ENCODE assay signal across 31 cellular contexts in genomic region chr11:34194576-34195335, GRCh38.
DNase-seq lines count a peak whose midpoint lies in the region; FAIRE-seq and TF ChIP-seq lines count a peak whose summit lies in the region.
"Had no signal": no experiment of that assay in that cellular context is flagged by ENCODE, and none has a peak within 500 bp of the region (broad histone marks: within the 10 kb centered on the region; RNA-seq: fewer than 3 reads in every experiment).

No MANE protein-coding gene starts in this region.

- H3K79me2 ChIP-seq in H9 (ENCODE audit: insufficient read depth, low read length) (no peaks in the 10 kb centered on the region), astrocyte (ENCODE audit: insufficient read depth, low read length) (no peaks in the 10 kb centered on the region), GM23248 (ENCODE audit: insufficient read depth) (no peaks in the 10 kb centered on the region)

- no peak overlapping the region for H3K56ac ChIP-seq in H9 (ENCODE audit: insufficient read length, low read depth, low read length)

- H4K8ac ChIP-seq in H9 (replicated peaks; ENCODE audit: insufficient read length, low read depth, low read length) = no peak overlapping the region

- no peaks in the 10 kb centered on the region for H3K9me3 Mint-ChIP-seq in H9
- peaks cover 3% of the 10 kb centered on the region for H3K9me3 Mint-ChIP-seq in astrocyte (ENCODE audit: unreplicated experiment)
- H3K9me3 Mint-ChIP-seq: activated T-cell treated with anti-CD3 and anti-CD28 coated beads, Interleukin-2, amount 50 U/mL, for 4 hours; effector memory CD8-positive, alpha-beta T cell; memory B cell had no signal

- no peak overlapping the region for H2BK5ac ChIP-seq in H9 (ENCODE audit: insufficient read length, low read length)

- H3K14ac ChIP-seq in H9 (ENCODE audit: insufficient read depth, low read length) = no peak overlapping the region

- H3K18ac ChIP-seq in H9 (ENCODE audit: insufficient read length, low read depth, low read length) = no peak overlapping the region

- peaks cover 27% of the 10 kb centered on the region for H3F3A ChIP-seq in GM23248 (ENCODE audit: insufficient read depth)

- no peak overlapping the region for H3K23ac ChIP-seq in H9 (ENCODE audit: insufficient read length, low read depth, low read length)

- WGBS in H9 (ENCODE audit: extremely low coverage, insufficient read length, low lambda C conversion rate) = no CpG with 5 or more reads among the region's 13 CpGs
- WGBS in GM23248 (ENCODE audit: low coverage in 1 of 2, low lambda C conversion rate in 2 of 2, missing lambda C conversion rate in 2 of 2), 2 experiments = 80 to 82% methylated on average over 12 of the region's 13 CpGs

- H3K4me3 Mint-ChIP-seq in H9 (no peak overlapping the region), astrocyte (ENCODE audit: unreplicated experiment) (peak overlapping the region; percentile 20)
- H3K4me3 Mint-ChIP-seq: activated CD4-positive, alpha-beta T cell treated with anti-CD3 and anti-CD28 coated beads for 36 hours; activated T-cell treated with anti-CD3 and anti-CD28 coated beads, Interleukin-2, amount 50 U/mL, for 4 hours; effector memory CD8-positive, alpha-beta T cell; memory B cell had no signal

- DNase-seq in AG04450 (ENCODE audit: low read depth, low spot score) (no peak), H9 (peak; percentile 57), astrocyte (ENCODE audit: low read depth) (no peak), myocyte (ENCODE audit: low read depth) (peak; percentile 36), inferior parietal cortex (ENCODE audit: extremely low spot score) (no peak), NCI-H128 (lab: John Stamatoyannopoulos, UW; ENCODE audit: unreplicated experiment) (no peak), GM23248 (no peak), epidermal melanocyte (ENCODE audit: insufficient read length, low spot score) (no peak)
- DNase-seq: activated CD4-positive, alpha-beta T cell treated with anti-CD3 and anti-CD28 coated beads for 36 hours; activated CD8-positive, alpha-beta memory T cell treated with anti-CD3 and anti-CD28 coated beads for 24 hours; activated naive CD4-positive, alpha-beta T cell; activated T-cell treated with anti-CD3 and anti-CD28 coated beads, Interleukin-2, amount 50 U/mL, for 4 hours; adrenal gland; colonic mucosa; effector memory CD8-positive, alpha-beta T cell; foreskin melanocyte; MM.1S; NCI-H1417 treated with DMSO at 0.1 percent for 48 hours; NCI-H82; psoas muscle; stimulated activated naive CD4-positive, alpha-beta T cell treated with Interleukin-2 at 50 U/mL for 16 hours; T-helper 2 cell; testis had no signal

- no peaks in the 10 kb centered on the region for H4K20me1 ChIP-seq in H9 (ENCODE audit: control insufficient read depth, insufficient read depth, insufficient read length)
- peaks cover 12% of the 10 kb centered on the region for H4K20me1 ChIP-seq in astrocyte (ENCODE audit: insufficient read depth, low read length)
- H4K20me1 ChIP-seq in GM23248 (ENCODE audit: insufficient read depth) = no peaks in the 10 kb centered on the region

- CTCF ChIA-PET in AG04450 (lab: Charles Lee) = no interaction called here

- no peak overlapping the region for H3T11ph ChIP-seq in H9 (ENCODE audit: low read length)

- H3K4me2 ChIP-seq in H9 (ENCODE audit: insufficient read depth, insufficient read length, low read length) = no peak overlapping the region
- H3K4me2 ChIP-seq in astrocyte (ENCODE audit: low read length) = no peak overlapping the region
- H3K4me2 ChIP-seq in GM23248 (ENCODE audit: unreplicated experiment) = no peak overlapping the region
- H3K4me2 ChIP-seq: BLaER1 treated with 17β-estradiol and CSF1 and Interleukin-3, amounts not matched to agents 10 nM and 100 nM had no signal

- TF ChIP-seq CTCF in AG04450 (IDR thresholded peaks at IDR 0.05; ENCODE audit: low read depth, low read length) (peak; percentile 5; the same call in 1 of the 2 replicates), H9 (conservative IDR thresholded peaks at IDR 0.05) (peak; percentile 40; the same call in 2 of the 3 replicates), astrocyte (IDR thresholded peaks at IDR 0.05; ENCODE audit: insufficient read depth, low read depth, low read length) (no peak)

- H3K36me3 Mint-ChIP-seq in H9 (ENCODE audit: insufficient read depth in 1 of 3, low read depth in 3 of 3) (peaks cover 0 to 3% (median 0%) of the 10 kb centered on the region in 3 experiments; a peak in 1 of 7 replicates), astrocyte (ENCODE audit: low read depth, unreplicated experiment) (peaks cover 14% of the 10 kb centered on the region)
- H3K36me3 Mint-ChIP-seq: memory B cell had no signal

- POLR2A ChIA-PET in AG04450 (lab: Yijun Ruan, JAX) = no interaction called here

- no peak overlapping the region for H3K4me3 ChIP-seq in AG04450 (ENCODE audit: low read depth, low read length)
- no peak overlapping the region for H3K4me3 ChIP-seq in astrocyte (ENCODE audit: insufficient read depth, low read depth, low read length)
- no peak overlapping the region for H3K4me3 ChIP-seq in GM23248
- H3K4me3 ChIP-seq: adrenal gland; BLaER1 treated with 17β-estradiol and CSF1 and Interleukin-3, amounts not matched to agents 10 nM and 100 nM; colonic mucosa; esophagus muscularis mucosa; K562; psoas muscle; SK-N-MC; testis had no signal

- no peak overlapping the region for H3K9ac ChIP-seq in H9 (ENCODE audit: extremely low read depth, insufficient read length, low read length)
- H3K9ac ChIP-seq in astrocyte (ENCODE audit: low read length) = no peak overlapping the region
- H3K9ac ChIP-seq in GM23248 = no peak overlapping the region
- H3K9ac ChIP-seq: BLaER1 treated with 17β-estradiol and CSF1 and Interleukin-3, amounts not matched to agents 10 nM and 100 nM had no signal

- in situ Hi-C loops in GM23248 (cut with MboI) = no loop called here

- no peak overlapping the region for H2AK5ac ChIP-seq in H9 (ENCODE audit: insufficient read length, low read length)

- no peak overlapping the region for H2BK120ac ChIP-seq in H9 (ENCODE audit: low read depth, low read length, poor library complexity, severe bottlenecking)

- no peak overlapping the region for H2BK12ac ChIP-seq in H9 (ENCODE audit: insufficient read length, low read depth, low read length)

- H2BK20ac ChIP-seq in H9 (ENCODE audit: low read depth, low read length, poor library complexity, severe bottlenecking) = no peak overlapping the region

- H4K91ac ChIP-seq in H9 (ENCODE audit: insufficient read length, low read depth, low read length) = no peak overlapping the region

- H3K9me3 ChIP-seq in AG04450 (ENCODE audit: control insufficient read depth, insufficient read depth, low read length) = no peaks in the 10 kb centered on the region
- H3K9me3 ChIP-seq in H9 (ENCODE audit: control insufficient read depth, low read depth, low read length) = no peaks in the 10 kb centered on the region
- H3K9me3 ChIP-seq in astrocyte (ENCODE audit: insufficient read depth, low read depth, low read length) = no peaks in the 10 kb centered on the region
- H3K9me3 ChIP-seq in GM23248 (ENCODE audit: low read depth) = no peaks in the 10 kb centered on the region
- H3K9me3 ChIP-seq: adrenal gland; BLaER1 treated with 17β-estradiol and CSF1 and Interleukin-3, amounts not matched to agents 10 nM and 100 nM; colonic mucosa; esophagus muscularis mucosa; neutrophil; psoas muscle; testis had no signal

- H2AFZ ChIP-seq in H9 (ENCODE audit: low read length) = no peak overlapping the region
- no peak overlapping the region for H2AFZ ChIP-seq in astrocyte (ENCODE audit: low read depth, low read length)
- H2AFZ ChIP-seq in GM23248 = no peak overlapping the region

- H3K27ac ChIP-seq in AG04450 (ENCODE audit: low read depth, low read length) = no peak overlapping the region
- H3K27ac ChIP-seq in H9 (ENCODE audit: insufficient read length, low read depth, low read length) = no peak overlapping the region
- H3K27ac ChIP-seq in astrocyte (ENCODE audit: low read depth, low read length) = no peak overlapping the region
- H3K27ac ChIP-seq in GM23248 = no peak overlapping the region
- H3K27ac ChIP-seq: BLaER1 treated with 17β-estradiol and CSF1 and Interleukin-3, amounts not matched to agents 10 nM and 100 nM; colonic mucosa; neutrophil; psoas muscle; SK-N-MC; testis had no signal

- H4K5ac ChIP-seq in H9 (ENCODE audit: insufficient read length, low read depth, low read length) = no peak overlapping the region

- FAIRE-seq in astrocyte (lab: Jason Lieb, UNC) = peak; percentile 59
- FAIRE-seq: bronchial epithelial cell, G401.6, K562 had no signal

- H3K4ac ChIP-seq in H9 (ENCODE audit: low read depth, low read length) = no peak overlapping the region

- H3K9me2 ChIP-seq in GM23248 (ENCODE audit: insufficient read depth) = no peaks in the 10 kb centered on the region

- H3K27me3 Mint-ChIP-seq in H9 (ENCODE audit: low read depth) (no peaks in the 10 kb centered on the region), astrocyte (ENCODE audit: low read depth, unreplicated experiment) (peaks cover under 1% of the 10 kb centered on the region)
- H3K27me3 Mint-ChIP-seq: activated CD4-positive, alpha-beta T cell treated with anti-CD3 and anti-CD28 coated beads for 36 hours; effector memory CD8-positive, alpha-beta T cell; memory B cell had no signal

- H3K4me1 Mint-ChIP-seq in H9 (peaks cover 36 to 37% of the 10 kb centered on the region in 2 experiments), astrocyte (ENCODE audit: low read depth, unreplicated experiment) (peaks cover 22% of the 10 kb centered on the region)
- H3K4me1 Mint-ChIP-seq: memory B cell had no signal

- H3K27ac Mint-ChIP-seq in H9 = peak overlapping the region in 2 of 3 experiments; percentile 23 to 37; a peak in 1 of 7 replicates
- no peak overlapping the region for H3K27ac Mint-ChIP-seq in astrocyte (ENCODE audit: unreplicated experiment)
- H3K27ac Mint-ChIP-seq: activated CD4-positive, alpha-beta T cell treated with anti-CD3 and anti-CD28 coated beads for 36 hours; effector memory CD8-positive, alpha-beta T cell; memory B cell had no signal

- H3K23me2 ChIP-seq in H9 (ENCODE audit: insufficient read length, low read depth, low read length, poor library complexity, severe bottlenecking) = no peaks in the 10 kb centered on the region

- H3K36me3 ChIP-seq in astrocyte (ENCODE audit: insufficient read depth, low read length) (no peaks in the 10 kb centered on the region), GM23248 (ENCODE audit: low read depth) (no peaks in the 10 kb centered on the region)
- H3K36me3 ChIP-seq: adrenal gland; BLaER1 treated with 17β-estradiol and CSF1 and Interleukin-3, amounts not matched to agents 10 nM and 100 nM; colonic mucosa had no signal

- H2BK15ac ChIP-seq in H9 (ENCODE audit: low read depth, low read length) = no peak overlapping the region

- H3K4me1 ChIP-seq in H9 (ENCODE audit: insufficient read depth, low read length) = peaks cover 8% of the 10 kb centered on the region; the same call in 1 of the 2 replicates
- peaks cover 33% of the 10 kb centered on the region for H3K4me1 ChIP-seq in astrocyte (ENCODE audit: insufficient read depth, low read length)
- peaks cover 12% of the 10 kb centered on the region for H3K4me1 ChIP-seq in GM23248 (ENCODE audit: insufficient read depth)
- H3K4me1 ChIP-seq: colonic mucosa had no signal

- H3K27me3 ChIP-seq in AG04450 (ENCODE audit: control insufficient read depth, insufficient read depth, low read length) (no peaks in the 10 kb centered on the region), H9 (ENCODE audit: insufficient read depth, low read length) (no peaks in the 10 kb centered on the region), astrocyte (ENCODE audit: insufficient read depth, low read length) (no peaks in the 10 kb centered on the region), GM23248 (replicated peaks; ENCODE audit: insufficient read depth) (no peaks in the 10 kb centered on the region)
- H3K27me3 ChIP-seq: adrenal gland; BLaER1 treated with 17β-estradiol and CSF1 and Interleukin-3, amounts not matched to agents 10 nM and 100 nM; colonic mucosa; esophagus muscularis mucosa; neutrophil; testis had no signal

- no peaks in the 10 kb centered on the region for H3K79me1 ChIP-seq in H9 (ENCODE audit: insufficient read depth, low read depth, low read length, poor library complexity, severe bottlenecking)

Comparison
In these comparisons a context has a peak if more than half of its experiments do, and no peak if none do; other contexts are left out.
1. DNase-seq: peak in H9 (single experiment) and myocyte (single experiment); none in AG04450 (single experiment), astrocyte (single experiment), inferior parietal cortex (single experiment), NCI-H128 (single experiment), GM23248 (single experiment) and epidermal melanocyte (single experiment).